24 cellular contexts compared by ENCODE assay signal in the genomic region with DNA sequence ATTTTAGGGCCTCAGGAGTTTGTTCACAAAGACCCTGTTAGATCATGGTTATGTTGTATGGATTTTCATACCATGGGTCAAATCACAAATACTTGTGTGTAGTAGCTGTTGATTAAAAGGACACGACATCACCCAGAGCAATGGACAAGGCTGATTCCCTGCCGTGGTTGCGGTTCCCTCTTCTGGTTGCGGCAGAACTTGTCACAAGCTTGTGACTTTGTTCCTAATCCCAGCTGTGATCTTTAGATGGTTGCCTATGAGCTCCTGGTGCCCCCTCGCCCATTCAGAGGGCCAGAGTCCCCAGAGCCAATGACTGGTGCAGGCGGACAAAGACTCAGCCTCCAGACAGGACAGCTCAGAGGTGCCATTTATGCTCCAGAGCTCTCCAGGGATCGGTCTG. TPM values are rescaled to one million over a fixed set of nuclear protein-coding genes. Genes with fewer than 3 reads are reported as not detected.
"Had no signal": no experiment of that assay in that cellular context is flagged by ENCODE, and none has a peak within 500 bp of the region (broad histone marks: within the 10 kb centered on the region; RNA-seq: fewer than 3 reads in every experiment).

No MANE protein-coding gene starts in this region.

- H3K4me3 ChIP-seq: sigmoid colon, thoracic aorta had no signal

- H3K27ac ChIP-seq: sigmoid colon, thoracic aorta had no signal

- H3K36me3 ChIP-seq: sigmoid colon, thoracic aorta had no signal

- DNase-seq: activated B cell treated with CpG ODN at 0.5 μM for 24 hours; activated CD4-positive, alpha-beta T cell treated with anti-CD3 and anti-CD28 coated beads for 4 hours; activated CD4-positive, alpha-beta T cell treated with anti-CD3 and anti-CD28 coated beads, Interleukin-2, amount 50 U/mL, for 48 hours; activated effector memory CD4-positive, alpha-beta T cell treated with Interleukin-2 at 50 U/mL for 16 hours; activated naive CD4-positive, alpha-beta T cell treated with anti-CD3 and anti-CD28 coated beads for 36 hours; activated naive CD8-positive, alpha-beta T cell treated with anti-CD3 and anti-CD28 coated beads, Interleukin-2, amount 10 ng/mL, durations not matched to agents 7 days and 5 days; activated T-cell treated with anti-CD3 and anti-CD28 coated beads, Interleukin-2, amount 50 U/mL, for 72 hours; dermis blood vessel endothelial cell; effector memory CD4-positive, alpha-beta T cell; foreskin melanocyte; glutamatergic neuron; hippocampal formation; mesenchymal stem cell; nephron progenitor cell; occipital lobe; sigmoid colon; stimulated activated CD4-positive, alpha-beta T cell treated with anti-CD3 and anti-CD28 coated beads, Interleukin-4, amount 100 ng/mL, for 1 hour; stimulated activated naive CD4-positive, alpha-beta T cell; T-helper 9 cell had no signal

- H3K27me3 ChIP-seq: sigmoid colon had no signal

- ATAC-seq: activated T-cell treated with anti-CD3 and anti-CD28 coated beads, Interleukin-2, amount 50 U/mL, for 72 hours; esophagus mucosa had no signal

RNA-seq across cellular contexts. Expression of a gene that starts 53.6 kb away (rescaled TPM):
- total RNA-seq: activated CD8-positive, alpha-beta memory T cell treated with anti-CD3 and anti-CD28 coated beads for 36 hours; activated naive CD4-positive, alpha-beta T cell treated with anti-CD3 and anti-CD28 coated beads for 36 hours; endothelial cell of umbilical vein; T-helper 1 cell treated with Interleukin-12 subunit alpha and Interleukin-12 subunit beta and Interleukin-4 antibody, amounts not matched to agents 30 ng/mL and 1 ng/mL, for 36 hours had no signal
